In genomic region chr6:131948221-131948661, GRCh38 we compare ENCODE assay signal across 1 cellular context.
TF ChIP-seq lines count a peak whose summit lies in the region.

No MANE protein-coding gene starts in this region.

TF ChIP-seq in HepG2, 621 proteins besides CTCF, POLR2A, EP300 and RAD21 (continued from another document and continues in another):
- TF ChIP-seq ZBTB44 (CRISPR knock-in tag; IDR thresholded peaks at IDR 0.05) (no peak), ZNF337 (CRISPR knock-in tag; IDR thresholded peaks at IDR 0.05; ENCODE audit: borderline replicate concordance, low read depth) (no peak), ZNF605 (CRISPR knock-in tag; IDR thresholded peaks at IDR 0.05) (no peak), NR2C2 (CRISPR knock-in tag; IDR thresholded peaks at IDR 0.05; ENCODE audit: borderline replicate concordance) (no peak), IRF9 (CRISPR knock-in tag; IDR thresholded peaks at IDR 0.05; ENCODE audit: borderline replicate concordance) (no peak), KDM4B (CRISPR knock-in tag; IDR thresholded peaks at IDR 0.05) (no peak), ZNF614 (CRISPR knock-in tag; IDR thresholded peaks at IDR 0.05; ENCODE audit: borderline replicate concordance) (no peak), TGIF2 (CRISPR knock-in tag; IDR thresholded peaks at IDR 0.05) (0 out of 2 replicates have a peak, but pooled peaks have one; percentile 23), ASH2L (IDR thresholded peaks at IDR 0.05; ENCODE audit: insufficient read length, low read depth, low read length) (no peak), PREB (CRISPR knock-in tag; IDR thresholded peaks at IDR 0.05) (no peak), SMYD3 (CRISPR knock-in tag; IDR thresholded peaks at IDR 0.05) (0 out of 2 replicates have a peak, but pooled peaks have one; percentile 55), MXD1 (CRISPR knock-in tag; IDR thresholded peaks at IDR 0.05) (no peak), HOXA5 (CRISPR knock-in tag; IDR thresholded peaks at IDR 0.05) (no peak), SMARCE1 (IDR thresholded peaks at IDR 0.05; ENCODE audit: borderline replicate concordance) (no peak), PRMT3 (CRISPR knock-in tag; IDR thresholded peaks at IDR 0.05; ENCODE audit: borderline replicate concordance, low read depth) (no peak), SRSF9 (IDR thresholded peaks at IDR 0.05; ENCODE audit: borderline replicate concordance, insufficient read depth, low read depth, low read length, poor library complexity, severe bottlenecking) (no peak), POLR2AphosphoS5 (IDR thresholded peaks at IDR 0.05; ENCODE audit: low read depth, low read length) (peak; percentile 58; the same call in 1 of the 2 replicates), ZSCAN30 (CRISPR knock-in tag; IDR thresholded peaks at IDR 0.05) (no peak), HINFP (CRISPR knock-in tag; IDR thresholded peaks at IDR 0.05; ENCODE audit: low read depth) (no peak), SRSF1 (optimal IDR thresholded peaks at IDR 0.05; ENCODE audit: low read depth, low read length) (no peak), CENPX (CRISPR knock-in tag; IDR thresholded peaks at IDR 0.05) (no peak), NFYC (CRISPR knock-in tag; IDR thresholded peaks at IDR 0.05) (no peak), FOXJ3 (CRISPR knock-in tag; IDR thresholded peaks at IDR 0.05; ENCODE audit: borderline replicate concordance) (no peak), KDM1A (CRISPR knock-in tag; IDR thresholded peaks at IDR 0.05) (no peak), ZBTB7B (CRISPR knock-in tag; IDR thresholded peaks at IDR 0.05) (no peak), SMAD1 (CRISPR knock-in tag; IDR thresholded peaks at IDR 0.05; ENCODE audit: borderline replicate concordance, low read depth) (no peak), CHD2 (IDR thresholded peaks at IDR 0.05; ENCODE audit: low read depth, low read length) (no peak), ZNF724P (CRISPR knock-in tag; IDR thresholded peaks at IDR 0.05; ENCODE audit: borderline replicate concordance) (no peak), TBP (CRISPR knock-in tag; IDR thresholded peaks at IDR 0.05) (no peak), HNRNPL (IDR thresholded peaks at IDR 0.05; ENCODE audit: low read depth, low read length) (0 out of 2 replicates have a peak, but pooled peaks have one; percentile 7), NRL (CRISPR knock-in tag; IDR thresholded peaks at IDR 0.05; ENCODE audit: borderline replicate concordance) (no peak), ZNF841 (CRISPR knock-in tag; IDR thresholded peaks at IDR 0.05; ENCODE audit: borderline replicate concordance) (no peak), MXD4 (CRISPR knock-in tag; IDR thresholded peaks at IDR 0.05) (no peak), GPN1 (CRISPR knock-in tag; IDR thresholded peaks at IDR 0.05; ENCODE audit: borderline replicate concordance) (no peak), PITX1 (CRISPR knock-in tag; IDR thresholded peaks at IDR 0.05) (no peak), HIVEP1 (CRISPR knock-in tag; IDR thresholded peaks at IDR 0.05) (no peak), KAT8 (CRISPR knock-in tag; IDR thresholded peaks at IDR 0.05) (no peak), MIXL1 (CRISPR knock-in tag; IDR thresholded peaks at IDR 0.05) (no peak; the same call in 1 of the 2 replicates), ZNF30 (CRISPR knock-in tag; IDR thresholded peaks at IDR 0.05) (no peak), CEBPB (IDR thresholded peaks at IDR 0.05; ENCODE audit: borderline replicate concordance, low read depth, low read length) (no peak), DPF2 (CRISPR knock-in tag; IDR thresholded peaks at IDR 0.05; ENCODE audit: borderline replicate concordance, low read depth) (no peak), ZNF567 (CRISPR knock-in tag; IDR thresholded peaks at IDR 0.05; ENCODE audit: borderline replicate concordance) (no peak), SALL1 (CRISPR knock-in tag; IDR thresholded peaks at IDR 0.05) (no peak), STAG1 (CRISPR knock-in tag; IDR thresholded peaks at IDR 0.05) (0 out of 2 replicates have a peak, but pooled peaks have one; percentile 5), SRF (IDR thresholded peaks at IDR 0.05; ENCODE audit: low read depth, low read length) (no peak), GATA4 (IDR thresholded peaks at IDR 0.05; ENCODE audit: borderline replicate concordance, low read depth) (0 out of 2 replicates have a peak, but pooled peaks have one; percentile 14), CBX2 (IDR thresholded peaks at IDR 0.05; ENCODE audit: low read depth, low read length) (no peak), CBX2 (CRISPR knock-in tag; IDR thresholded peaks at IDR 0.05; ENCODE audit: low read depth) (no peak), BRD4 (CRISPR knock-in tag; IDR thresholded peaks at IDR 0.05) (no peak)
- TF ChIP-seq, protein P1, sequence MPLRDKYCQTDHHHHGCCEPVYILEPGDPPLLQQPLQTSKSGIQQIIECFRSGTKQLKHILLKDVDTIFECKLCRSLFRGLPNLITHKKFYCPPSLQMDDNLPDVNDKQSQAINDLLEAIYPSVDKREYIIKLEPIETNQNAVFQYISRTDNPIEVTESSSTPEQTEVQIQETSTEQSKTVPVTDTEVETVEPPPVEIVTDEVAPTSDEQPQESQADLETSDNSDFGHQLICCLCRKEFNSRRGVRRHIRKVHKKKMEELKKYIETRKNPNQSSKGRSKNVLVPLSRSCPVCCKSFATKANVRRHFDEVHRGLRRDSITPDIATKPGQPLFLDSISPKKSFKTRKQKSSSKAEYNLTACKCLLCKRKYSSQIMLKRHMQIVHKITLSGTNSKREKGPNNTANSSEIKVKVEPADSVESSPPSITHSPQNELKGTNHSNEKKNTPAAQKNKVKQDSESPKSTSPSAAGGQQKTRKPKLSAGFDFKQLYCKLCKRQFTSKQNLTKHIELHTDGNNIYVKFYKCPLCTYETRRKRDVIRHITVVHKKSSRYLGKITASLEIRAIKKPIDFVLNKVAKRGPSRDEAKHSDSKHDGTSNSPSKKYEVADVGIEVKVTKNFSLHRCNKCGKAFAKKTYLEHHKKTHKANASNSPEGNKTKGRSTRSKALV (CRISPR knock-in tag; IDR thresholded peaks at IDR 0.05), result no peak
- TF ChIP-seq, protein P2, sequence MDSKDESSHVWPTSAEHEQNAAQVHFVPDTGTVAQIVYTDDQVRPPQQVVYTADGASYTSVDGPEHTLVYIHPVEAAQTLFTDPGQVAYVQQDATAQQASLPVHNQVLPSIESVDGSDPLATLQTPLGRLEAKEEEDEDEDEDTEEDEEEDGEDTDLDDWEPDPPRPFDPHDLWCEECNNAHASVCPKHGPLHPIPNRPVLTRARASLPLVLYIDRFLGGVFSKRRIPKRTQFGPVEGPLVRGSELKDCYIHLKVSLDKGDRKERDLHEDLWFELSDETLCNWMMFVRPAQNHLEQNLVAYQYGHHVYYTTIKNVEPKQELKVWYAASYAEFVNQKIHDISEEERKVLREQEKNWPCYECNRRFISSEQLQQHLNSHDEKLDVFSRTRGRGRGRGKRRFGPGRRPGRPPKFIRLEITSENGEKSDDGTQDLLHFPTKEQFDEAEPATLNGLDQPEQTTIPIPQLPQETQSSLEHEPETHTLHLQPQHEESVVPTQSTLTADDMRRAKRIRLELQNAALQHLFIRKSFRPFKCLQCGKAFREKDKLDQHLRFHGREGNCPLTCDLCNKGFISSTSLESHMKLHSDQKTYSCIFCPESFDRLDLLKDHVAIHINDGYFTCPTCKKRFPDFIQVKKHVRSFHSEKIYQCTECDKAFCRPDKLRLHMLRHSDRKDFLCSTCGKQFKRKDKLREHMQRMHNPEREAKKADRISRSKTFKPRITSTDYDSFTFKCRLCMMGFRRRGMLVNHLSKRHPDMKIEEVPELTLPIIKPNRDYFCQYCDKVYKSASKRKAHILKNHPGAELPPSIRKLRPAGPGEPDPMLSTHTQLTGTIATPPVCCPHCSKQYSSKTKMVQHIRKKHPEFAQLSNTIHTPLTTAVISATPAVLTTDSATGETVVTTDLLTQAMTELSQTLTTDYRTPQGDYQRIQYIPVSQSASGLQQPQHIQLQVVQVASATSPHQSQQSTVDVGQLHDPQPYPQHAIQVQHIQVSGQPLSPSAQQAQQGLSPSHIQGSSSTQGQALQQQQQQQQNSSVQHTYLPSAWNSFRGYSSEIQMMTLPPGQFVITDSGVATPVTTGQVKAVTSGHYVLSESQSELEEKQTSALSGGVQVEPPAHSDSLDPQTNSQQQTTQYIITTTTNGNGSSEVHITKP (CRISPR knock-in tag; IDR thresholded peaks at IDR 0.05; ENCODE audit: low read depth), result no peak
- TF ChIP-seq, protein P3, sequence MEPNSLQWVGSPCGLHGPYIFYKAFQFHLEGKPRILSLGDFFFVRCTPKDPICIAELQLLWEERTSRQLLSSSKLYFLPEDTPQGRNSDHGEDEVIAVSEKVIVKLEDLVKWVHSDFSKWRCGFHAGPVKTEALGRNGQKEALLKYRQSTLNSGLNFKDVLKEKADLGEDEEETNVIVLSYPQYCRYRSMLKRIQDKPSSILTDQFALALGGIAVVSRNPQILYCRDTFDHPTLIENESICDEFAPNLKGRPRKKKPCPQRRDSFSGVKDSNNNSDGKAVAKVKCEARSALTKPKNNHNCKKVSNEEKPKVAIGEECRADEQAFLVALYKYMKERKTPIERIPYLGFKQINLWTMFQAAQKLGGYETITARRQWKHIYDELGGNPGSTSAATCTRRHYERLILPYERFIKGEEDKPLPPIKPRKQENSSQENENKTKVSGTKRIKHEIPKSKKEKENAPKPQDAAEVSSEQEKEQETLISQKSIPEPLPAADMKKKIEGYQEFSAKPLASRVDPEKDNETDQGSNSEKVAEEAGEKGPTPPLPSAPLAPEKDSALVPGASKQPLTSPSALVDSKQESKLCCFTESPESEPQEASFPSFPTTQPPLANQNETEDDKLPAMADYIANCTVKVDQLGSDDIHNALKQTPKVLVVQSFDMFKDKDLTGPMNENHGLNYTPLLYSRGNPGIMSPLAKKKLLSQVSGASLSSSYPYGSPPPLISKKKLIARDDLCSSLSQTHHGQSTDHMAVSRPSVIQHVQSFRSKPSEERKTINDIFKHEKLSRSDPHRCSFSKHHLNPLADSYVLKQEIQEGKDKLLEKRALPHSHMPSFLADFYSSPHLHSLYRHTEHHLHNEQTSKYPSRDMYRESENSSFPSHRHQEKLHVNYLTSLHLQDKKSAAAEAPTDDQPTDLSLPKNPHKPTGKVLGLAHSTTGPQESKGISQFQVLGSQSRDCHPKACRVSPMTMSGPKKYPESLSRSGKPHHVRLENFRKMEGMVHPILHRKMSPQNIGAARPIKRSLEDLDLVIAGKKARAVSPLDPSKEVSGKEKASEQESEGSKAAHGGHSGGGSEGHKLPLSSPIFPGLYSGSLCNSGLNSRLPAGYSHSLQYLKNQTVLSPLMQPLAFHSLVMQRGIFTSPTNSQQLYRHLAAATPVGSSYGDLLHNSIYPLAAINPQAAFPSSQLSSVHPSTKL (CRISPR knock-in tag; IDR thresholded peaks at IDR 0.05), result 0 out of 2 replicates have a peak, but pooled peaks have one; percentile 21
- TF ChIP-seq, protein P4, sequence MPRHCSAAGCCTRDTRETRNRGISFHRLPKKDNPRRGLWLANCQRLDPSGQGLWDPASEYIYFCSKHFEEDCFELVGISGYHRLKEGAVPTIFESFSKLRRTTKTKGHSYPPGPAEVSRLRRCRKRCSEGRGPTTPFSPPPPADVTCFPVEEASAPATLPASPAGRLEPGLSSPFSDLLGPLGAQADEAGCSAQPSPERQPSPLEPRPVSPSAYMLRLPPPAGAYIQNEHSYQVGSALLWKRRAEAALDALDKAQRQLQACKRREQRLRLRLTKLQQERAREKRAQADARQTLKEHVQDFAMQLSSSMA (CRISPR knock-in tag; IDR thresholded peaks at IDR 0.05), result no peak
